In genomic region chr2:104318001-104318555, GRCh38 we compare ENCODE assay signal across 31 cellular contexts.
"Had no signal": no experiment of that assay in that cellular context is flagged by ENCODE, and none has a peak within 500 bp of the region (broad histone marks: within the 10 kb centered on the region; RNA-seq: fewer than 3 reads in every experiment).

No MANE protein-coding gene starts in this region.

- H3K27me3 ChIP-seq: colonic mucosa, foreskin keratinocyte, right atrium auricular region, thyroid gland had no signal

- H3K4me3 Mint-ChIP-seq: dendritic cell treated with granulocyte-macrophage colony-stimulating factor and Interleukin-4, amounts not matched to agents 40 ng/mL and 50 ng/mL, for 4 days; endodermal cell; memory B cell; mesothelial cell of epicardium; naive B cell; natural killer cell treated with Interleukin-12 subunit alpha and Interleukin-12 subunit beta and Interleukin-15 and Interleukin-18, amount 100 ng/mL, for 72 hours; neural crest cell; type B pancreatic cell had no signal

- ATAC-seq: foreskin keratinocyte; gastroesophageal sphincter; heart left ventricle; left lobe of liver; mucosa of descending colon; natural killer cell treated with Interleukin-12 subunit alpha and Interleukin-12 subunit beta and Interleukin-15 and Interleukin-18, amount 100 ng/mL, for 72 hours; sciatic nerve had no signal

- H3K4me2 ChIP-seq: hepatocyte, smooth muscle cell had no signal

- H3K27ac Mint-ChIP-seq: dendritic cell treated with granulocyte-macrophage colony-stimulating factor and Interleukin-4, amounts not matched to agents 40 ng/mL and 50 ng/mL, for 4 days; endodermal cell; memory B cell; mesothelial cell of epicardium; naive B cell; natural killer cell treated with Interleukin-12 subunit alpha and Interleukin-12 subunit beta and Interleukin-15 and Interleukin-18, amount 100 ng/mL, for 72 hours; progenitor cell of endocrine pancreas; type B pancreatic cell had no signal

- H3K4me1 Mint-ChIP-seq: memory B cell, naive B cell had no signal

- H3K9ac ChIP-seq: parathyroid adenoma had no signal

- H3K4me3 ChIP-seq: colonic mucosa, esophagus muscularis mucosa, gastroesophageal sphincter, heart left ventricle, hepatocyte, lung, mucosa of descending colon, right atrium auricular region, smooth muscle cell, stomach, thyroid gland had no signal

- H3K36me3 Mint-ChIP-seq: memory B cell; mesothelial cell of epicardium; naive B cell; natural killer cell treated with Interleukin-12 subunit alpha and Interleukin-12 subunit beta and Interleukin-15 and Interleukin-18, amount 100 ng/mL, for 72 hours; type B pancreatic cell had no signal

- H3K27ac ChIP-seq: colonic mucosa, epithelial cell of prostate, esophagus muscularis mucosa, foreskin keratinocyte, gastroesophageal sphincter, heart left ventricle, hepatocyte, parathyroid adenoma, right atrium auricular region, stomach, thyroid gland had no signal

- H3K9me3 ChIP-seq: colonic mucosa, esophagus muscularis mucosa, gastroesophageal sphincter, heart left ventricle, mucosa of descending colon, right atrium auricular region, stomach, thyroid gland had no signal

- H3K4me1 ChIP-seq: colonic mucosa, esophagus muscularis mucosa, foreskin keratinocyte, gastroesophageal sphincter, parathyroid adenoma, right atrium auricular region, stomach had no signal

- H3K79me2 ChIP-seq: hepatocyte, parathyroid adenoma had no signal

- DNase-seq: colonic mucosa; effector CD8-positive, alpha-beta T cell; endodermal cell; foreskin keratinocyte; heart left ventricle; mucosa of descending colon; naive B cell; stimulated activated CD4-positive, alpha-beta T cell treated with anti-CD3 and anti-CD28 coated beads, Interleukin-12 subunit alpha, Interleukin-12 subunit beta, amount 100 ng/mL, for 4 hours; stimulated activated CD4-positive, alpha-beta T cell treated with anti-CD3 and anti-CD28 coated beads, Interleukin-1b, Interleukin-23, amount 100 ng/mL, for 48 hours; stimulated activated CD4-positive, alpha-beta T cell treated with anti-CD3 and anti-CD28 coated beads, Interleukin-4, amount 100 ng/mL, for 1 hour; stimulated activated CD8-positive, alpha-beta memory T cell treated with anti-CD3 and anti-CD28 coated beads, Interleukin-4, amount 100 ng/mL, for 48 hours; stimulated activated naive CD4-positive, alpha-beta T cell treated with Interleukin-2 at 50 U/mL for 16 hours; stomach; thyroid gland had no signal

- H3K36me3 ChIP-seq: colonic mucosa, esophagus muscularis mucosa, gastroesophageal sphincter, heart left ventricle, right atrium auricular region, stomach, thyroid gland had no signal

- H3K27me3 Mint-ChIP-seq: memory B cell had no signal

- H2AFZ ChIP-seq: hepatocyte, parathyroid adenoma had no signal

- H3K9me3 Mint-ChIP-seq: dendritic cell treated with granulocyte-macrophage colony-stimulating factor and Interleukin-4, amounts not matched to agents 40 ng/mL and 50 ng/mL, for 4 days; endodermal cell; memory B cell; mesothelial cell of epicardium; neural crest cell; type B pancreatic cell had no signal
